Comparison of ENCODE assay signal across 8 cellular contexts in the genomic region with DNA sequence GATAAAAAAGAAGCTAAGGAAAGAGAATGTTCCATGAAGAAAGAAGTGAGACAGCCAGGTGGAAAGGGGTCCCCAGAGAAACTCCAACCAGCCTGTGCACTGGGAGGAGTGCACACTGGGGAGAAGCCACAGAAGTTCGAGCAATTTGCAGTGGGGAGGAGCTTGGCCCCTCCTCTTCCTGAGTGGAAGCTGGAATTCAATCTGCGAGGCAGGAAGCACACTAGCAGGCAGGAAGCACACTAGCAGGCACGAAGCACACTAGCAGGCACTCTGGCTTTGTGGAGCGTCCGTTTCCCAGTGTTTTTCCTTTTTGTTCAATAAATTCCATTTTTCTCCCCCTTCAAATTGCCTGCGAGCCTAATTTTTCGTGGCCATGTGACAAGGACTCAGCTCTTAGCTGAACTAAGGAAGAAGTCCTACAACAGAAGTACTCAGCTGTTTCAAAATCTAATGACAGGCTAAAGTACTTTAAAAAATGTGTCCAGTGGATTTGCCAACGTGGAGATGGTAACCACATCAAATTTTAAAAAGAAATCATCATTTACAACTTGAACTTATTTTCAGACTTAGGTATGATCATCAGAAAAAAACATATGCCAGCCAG. TPM values are rescaled to one million over a fixed set of nuclear protein-coding genes. Genes with fewer than 3 reads are reported as not detected.
DNase-seq lines count a peak whose midpoint lies in the region; ATAC-seq and TF ChIP-seq lines count a peak whose summit lies in the region.

No MANE protein-coding gene starts in this region.

- in situ Hi-C loops in mammary epithelial cell (cut with MboI; ENCODE audit: low sequenced_read_pairs in 2 of 2), result no loop called here

- H3K9ac ChIP-seq in mammary epithelial cell (ENCODE audit: insufficient read depth, low read length), result no peak overlapping the region

- peaks cover 6% of the 10 kb centered on the region for H3K36me3 ChIP-seq in mammary epithelial cell (ENCODE audit: insufficient read depth, low read length)

- no peaks in the 10 kb centered on the region for H3K27me3 Mint-ChIP-seq in activated naive CD4-positive, alpha-beta T cell treated with anti-CD3 and anti-CD28 coated beads, Interleukin-2, amount 10 ng/mL, durations not matched to agents 7 days and 5 days

- H3K9me3 ChIP-seq in mammary epithelial cell (replicated peaks; ENCODE audit: insufficient read depth, low read length), result no peaks in the 10 kb centered on the region

- H3K27ac ChIP-seq in mammary epithelial cell (ENCODE audit: insufficient read depth, low read depth, low read length), result no peak overlapping the region

- H3K27ac Mint-ChIP-seq in activated naive CD4-positive, alpha-beta T cell treated with anti-CD3 and anti-CD28 coated beads, Interleukin-2, amount 10 ng/mL, durations not matched to agents 7 days and 5 days, result peak overlapping the region; percentile 82

- WGBS in mammary epithelial cell (ENCODE audit: low coverage, missing lambda C conversion rate), result 81% methylated on average over 6 of the region's 8 CpGs

- no peaks in the 10 kb centered on the region for H3K27me3 ChIP-seq in mammary epithelial cell (ENCODE audit: insufficient read depth, low read length)

- BruUV-seq in mammary epithelial cell (replicated peaks; lab: Mats Ljungman, UMichigan), result no TSS peak

- no peaks in the 10 kb centered on the region for H3K79me2 ChIP-seq in mammary epithelial cell (ENCODE audit: insufficient read depth, low read length)

- H3K36me3 Mint-ChIP-seq in activated naive CD4-positive, alpha-beta T cell treated with anti-CD3 and anti-CD28 coated beads, Interleukin-2, amount 10 ng/mL, durations not matched to agents 7 days and 5 days, result peaks cover 28% of the 10 kb centered on the region

- peaks cover 10% of the 10 kb centered on the region for H3K4me1 Mint-ChIP-seq in activated naive CD4-positive, alpha-beta T cell treated with anti-CD3 and anti-CD28 coated beads, Interleukin-2, amount 10 ng/mL, durations not matched to agents 7 days and 5 days

- dilution Hi-C loops in mammary epithelial cell (cut with HindIII; ENCODE audit: low sequenced_read_pairs), result no loop called here

- ATAC-seq in GM19035 (IDR thresholded peaks at IDR 0.05; ENCODE audit: unreplicated experiment), result no peak

- H4K20me1 ChIP-seq in mammary epithelial cell (ENCODE audit: insufficient read depth, low read length), result no peaks in the 10 kb centered on the region

- H3K4me3 ChIP-seq in mammary epithelial cell (replicated peaks in 1 of 3; ENCODE audit: insufficient read depth in 1 of 3, low read depth in 2 of 3, low read length in 3 of 3), result no peak overlapping the region

- H3K4me3 Mint-ChIP-seq in activated naive CD4-positive, alpha-beta T cell treated with anti-CD3 and anti-CD28 coated beads, Interleukin-2, amount 10 ng/mL, durations not matched to agents 7 days and 5 days, result no peak overlapping the region

- H3K4me2 ChIP-seq in mammary epithelial cell (ENCODE audit: insufficient read depth, low read depth, low read length), result no peak overlapping the region

- DNase-seq in activated naive CD4-positive, alpha-beta T cell treated with anti-CD3 and anti-CD28 coated beads, Interleukin-2, amount 10 ng/mL, durations not matched to agents 7 days and 5 days, result peak; percentile 23
- no peak for DNase-seq in activated naive CD4-positive, alpha-beta T cell treated with anti-CD3 and anti-CD28 coated beads, Interleukin-2, amount 50 U/mL, for 16 hours
- DNase-seq in mammary epithelial cell, result no peak
- peak; percentile 83 to 92 for DNase-seq in lung microvascular endothelial cell (ENCODE audit: low read depth in 2 of 2)
- peak; percentile 64 for DNase-seq in ureter (ENCODE audit: low spot score)
- DNase-seq in stimulated activated CD8-positive, alpha-beta memory T cell treated with anti-CD3 and anti-CD28 coated beads, Interleukin-4, amount 100 ng/mL, for 48 hours, result no peak
- DNase-seq in DMS153 (lab: John Stamatoyannopoulos, UW), result no peak

- intact Hi-C loops in mammary epithelial cell (cut with micrococcal nuclease), result no loop called here

- no peaks in the 10 kb centered on the region for H3K9me3 Mint-ChIP-seq in activated naive CD4-positive, alpha-beta T cell treated with anti-CD3 and anti-CD28 coated beads, Interleukin-2, amount 10 ng/mL, durations not matched to agents 7 days and 5 days

- peak overlapping the region; percentile 52 for H2AFZ ChIP-seq in mammary epithelial cell (ENCODE audit: low read depth, low read length)

- CTCF ChIA-PET in activated naive CD4-positive, alpha-beta T cell treated with anti-CD3 and anti-CD28 coated beads, Interleukin-2, amount 10 ng/mL, durations not matched to agents 7 days and 5 days (lab: Charles Lee), result no interaction called here
- CTCF ChIA-PET in mammary epithelial cell (lab: Charles Lee; ENCODE audit: low non-redundant PET), result interaction anchor here (0.6 kb wide), 2 partner anchors 13 to 139 kb away, joined by 4 to 15 read pairs; no protein-coding TSS in a partner anchor

- no peak for TF ChIP-seq CTCF in mammary epithelial cell (conservative IDR thresholded peaks at IDR 0.05 in 1 of 2, IDR thresholded peaks at IDR 0.05 in 1 of 2; ENCODE audit: extremely low read depth in 1 of 2, insufficient read depth in 1 of 2, low read depth in 1 of 2, low read length in 2 of 2)

- no peaks in the 10 kb centered on the region for H3K4me1 ChIP-seq in mammary epithelial cell (ENCODE audit: insufficient read depth, low read length)

RNA-seq across cellular contexts. Expression of gene SPIRE1, which starts 21.4 kb away (rescaled TPM):
- total RNA-seq in mammary epithelial cell (10 to 100 TPM; 49.3 to 63.8 TPM), lung microvascular endothelial cell (13.7 and 14.2 TPM in 2 replicates), ureter (28.1 TPM)
- 14.3 TPM for polyA plus RNA-seq in mammary epithelial cell
- 32.5 TPM for polyA minus RNA-seq in mammary epithelial cell

RNA-seq across cellular contexts. Expression of gene CEP76, which starts 23.2 kb away (rescaled TPM):
- total RNA-seq in mammary epithelial cell (1 to 10 TPM; 6.2 to 7.5 TPM), lung microvascular endothelial cell (9.8 and 12.3 TPM in 2 replicates), ureter (7.9 TPM)
- polyA plus RNA-seq in mammary epithelial cell, result 5.7 TPM
- 6.9 TPM for polyA minus RNA-seq in mammary epithelial cell

RNA-seq across cellular contexts. Expression of gene PSMG2, which starts 23.6 kb away (rescaled TPM):
- total RNA-seq in mammary epithelial cell (10 to 100 TPM; 47.7 to 67.9 TPM), lung microvascular endothelial cell (52.6 and 68.4 TPM in 2 replicates), ureter (70.8 TPM)
- polyA plus RNA-seq in mammary epithelial cell, result 44.0 TPM
- polyA minus RNA-seq in mammary epithelial cell, result 34.0 TPM

Comparison
In these comparisons a context has a peak if more than half of its experiments do, and no peak if none do; other contexts are left out.
1. DNase-seq: peak in activated naive CD4-positive, alpha-beta T cell treated with anti-CD3 and anti-CD28 coated beads, Interleukin-2, amount 10 ng/mL, durations not matched to agents 7 days and 5 days (single experiment), lung microvascular endothelial cell (2 of 2) and ureter (single experiment); none in activated naive CD4-positive, alpha-beta T cell treated with anti-CD3 and anti-CD28 coated beads, Interleukin-2, amount 50 U/mL, for 16 hours (single experiment), mammary epithelial cell (single experiment), stimulated activated CD8-positive, alpha-beta memory T cell treated with anti-CD3 and anti-CD28 coated beads, Interleukin-4, amount 100 ng/mL, for 48 hours (single experiment) and DMS153 (single experiment).